ENCODE assay signal across 8 cellular contexts in the genomic region with DNA sequence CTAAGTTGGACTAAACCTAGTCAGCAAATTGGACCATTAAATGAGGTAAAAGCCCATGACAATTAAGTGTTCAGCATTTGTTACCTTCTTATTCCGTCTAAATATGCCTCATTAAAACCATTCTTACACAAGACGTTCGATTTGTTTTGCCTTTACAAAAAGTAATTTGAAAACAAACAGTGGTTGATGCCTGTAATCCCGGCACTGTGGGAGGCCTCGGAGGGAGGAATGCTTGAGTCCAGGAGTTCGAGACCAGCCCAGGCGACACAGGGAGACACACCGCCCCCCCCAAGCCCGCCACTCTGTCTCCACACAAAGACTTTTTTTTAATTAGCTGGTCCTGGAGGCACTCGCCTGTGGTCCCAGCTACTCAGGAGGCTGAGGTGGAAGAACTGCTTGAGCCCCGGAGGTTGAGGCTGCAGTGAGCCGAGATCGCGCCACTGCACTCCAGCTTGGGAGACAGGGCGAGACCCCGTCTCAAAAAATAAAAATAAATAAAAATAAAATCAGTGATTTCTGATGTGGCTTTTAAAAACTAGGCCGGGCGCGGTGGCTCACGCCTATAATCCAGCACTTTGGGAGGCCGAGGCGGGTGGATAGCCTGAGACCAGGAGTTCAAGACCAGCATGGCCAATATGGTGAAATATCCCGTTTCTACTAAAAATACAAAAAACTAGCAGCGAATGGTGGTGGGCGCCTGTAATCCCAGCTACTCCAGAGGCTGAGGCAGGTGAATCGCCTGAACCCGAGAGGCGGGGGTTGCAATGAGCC. TPM values are rescaled to one million over a fixed set of nuclear protein-coding genes. Genes with fewer than 3 reads are reported as not detected.
A peak's percentile ranks its signal among the peaks of the same experiment; 100 is the strongest.
DNase-seq lines count a peak whose midpoint lies in the region; ATAC-seq lines count a peak whose summit lies in the region.

No MANE protein-coding gene starts in this region.

- H3K27me3 ChIP-seq in BLaER1 (no peaks in the 10 kb centered on the region), iPS DF 6.9 (ENCODE audit: control insufficient read depth, insufficient read depth, low read length) (no peaks in the 10 kb centered on the region), skeletal muscle satellite cell (ENCODE audit: control insufficient read depth, insufficient read depth, low read length) (no peaks in the 10 kb centered on the region)

- ATAC-seq in HG03064 (IDR thresholded peaks at IDR 0.05; ENCODE audit: low read depth, unreplicated experiment) (peak; percentile 2), HG02973 (IDR thresholded peaks at IDR 0.05; ENCODE audit: unreplicated experiment) (no peak)
- no peak for ATAC-seq in activated naive CD4-positive, alpha-beta T cell treated with anti-CD3 and anti-CD28 coated beads, Interleukin-2, amount 50 U/mL, for 72 hours

- H3K9me3 ChIP-seq in BLaER1: no peaks in the 10 kb centered on the region
- H3K9me3 ChIP-seq in iPS DF 6.9 (ENCODE audit: control insufficient read depth, insufficient read depth, low read length): no peaks in the 10 kb centered on the region
- H3K9me3 ChIP-seq in skeletal muscle satellite cell (replicated peaks; ENCODE audit: low read length): no peaks in the 10 kb centered on the region

- whole genome bisulfite sequencing in iPS DF 6.9 (ENCODE audit: insufficient coverage, insufficient read length): no CpG with 5 or more reads among the region's 28 CpGs

- H3K4me3 ChIP-seq in BLaER1: peak overlapping the region; percentile 95
- H3K4me3 ChIP-seq in iPS DF 6.9 (ENCODE audit: low read length): peak overlapping the region; percentile 76; the same call in 1 of the 2 replicates
- H3K4me3 ChIP-seq in skeletal muscle satellite cell (ENCODE audit: low read length): peak overlapping the region; percentile 99

- H3K4me2 ChIP-seq in BLaER1: peak overlapping the region; percentile 87
- peak overlapping the region; percentile 96 for H3K4me2 ChIP-seq in skeletal muscle satellite cell (ENCODE audit: low read length)

- peak overlapping the region; percentile 99 for H3K27ac Mint-ChIP-seq in activated naive CD4-positive, alpha-beta T cell treated with anti-CD3 and anti-CD28 coated beads, Interleukin-2, amount 50 U/mL, for 72 hours

- H3K27ac ChIP-seq in BLaER1 (peak overlapping the region; percentile 76), iPS DF 6.9 (ENCODE audit: low read length) (no peak overlapping the region)

- peaks cover 36% of the 10 kb centered on the region for H4K20me1 ChIP-seq in BLaER1

- H3K4me1 ChIP-seq in BLaER1 (peaks cover 36% of the 10 kb centered on the region), iPS DF 6.9 (ENCODE audit: control insufficient read depth, insufficient read depth, low read length) (peaks cover 2% of the 10 kb centered on the region; the same call in 1 of the 2 replicates), skeletal muscle satellite cell (ENCODE audit: control insufficient read depth, insufficient read depth, low read length) (peaks cover 30% of the 10 kb centered on the region)

- H3K36me3 ChIP-seq in BLaER1: peaks cover 27% of the 10 kb centered on the region
- no peaks in the 10 kb centered on the region for H3K36me3 ChIP-seq in iPS DF 6.9 (ENCODE audit: control insufficient read depth, insufficient read depth, low read length)
- peaks cover 19% of the 10 kb centered on the region for H3K36me3 ChIP-seq in skeletal muscle satellite cell (ENCODE audit: insufficient read depth, low read length)

- peaks cover 32 to 37% of the 10 kb centered on the region in 2 donors for H3K36me3 Mint-ChIP-seq in activated naive CD4-positive, alpha-beta T cell treated with anti-CD3 and anti-CD28 coated beads, Interleukin-2, amount 50 U/mL, for 72 hours

- H3K9me3 Mint-ChIP-seq in activated naive CD4-positive, alpha-beta T cell treated with anti-CD3 and anti-CD28 coated beads, Interleukin-2, amount 50 U/mL, for 72 hours: no peaks in the 10 kb centered on the region

- no peak for DNase-seq in activated naive CD4-positive, alpha-beta T cell treated with anti-CD3 and anti-CD28 coated beads, Interleukin-2, amount 50 U/mL, for 72 hours (ENCODE audit: low spot score in 2 of 2)
- DNase-seq in iPS DF 6.9 (ENCODE audit: low read depth, low spot score) (no peak), T1000 (lab: John Stamatoyannopoulos, UW) (no peak)
- DNase-seq in effector CD4-positive, alpha-beta T cell: no peak

- H3K9ac ChIP-seq in BLaER1 (peak overlapping the region; percentile 81), skeletal muscle satellite cell (ENCODE audit: low read depth, low read length) (peak overlapping the region; percentile 98)

RNA-seq across cellular contexts. Expression of a gene that starts 0.9 kb away (rescaled TPM):
- 1,000 to 10,000 TPM in 1 of 2 donors, 100 to 1,000 TPM in 1; 637 to 1,013 TPM for total RNA-seq in activated naive CD4-positive, alpha-beta T cell treated with anti-CD3 and anti-CD28 coated beads, Interleukin-2, amount 50 U/mL, for 72 hours
- 788 and 899 TPM in 2 replicates for total RNA-seq in skeletal muscle satellite cell (2012; rRNA removed)

RNA-seq across cellular contexts. Expression of a gene that starts 44.5 kb away (rescaled TPM):
- 1 to 10 TPM; 1.2 to 2.1 TPM for total RNA-seq in activated naive CD4-positive, alpha-beta T cell treated with anti-CD3 and anti-CD28 coated beads, Interleukin-2, amount 50 U/mL, for 72 hours
- total RNA-seq in skeletal muscle satellite cell (2012; rRNA removed): 67.9 and 70.8 TPM in 2 replicates

RNA-seq across cellular contexts. Expression of a gene that starts 56.5 kb away (rescaled TPM):
- total RNA-seq in activated naive CD4-positive, alpha-beta T cell treated with anti-CD3 and anti-CD28 coated beads, Interleukin-2, amount 50 U/mL, for 72 hours: 1 to 10 TPM; 7.7 to 8.5 TPM
- 2.0 and 4.1 TPM in 2 replicates for total RNA-seq in skeletal muscle satellite cell (2012; rRNA removed)
